22 cellular contexts compared by ENCODE assay signal in genomic region chr12:119071638-119072231, GRCh38.
DNase-seq lines count a peak whose midpoint lies in the region; ATAC-seq and TF ChIP-seq lines count a peak whose summit lies in the region.
"Had no signal": no experiment of that assay in that cellular context is flagged by ENCODE, and none has a peak within 500 bp of the region (broad histone marks: within the 10 kb centered on the region; RNA-seq: fewer than 3 reads in every experiment).

No MANE protein-coding gene starts in this region.

- no peak overlapping the region for H3K9ac ChIP-seq in neural cell (ENCODE audit: low read length)

- no peaks in the 10 kb centered on the region for H4K20me1 ChIP-seq in neural cell (ENCODE audit: insufficient read depth)

- no peak for ATAC-seq in HG03135 (IDR thresholded peaks at IDR 0.05; ENCODE audit: unreplicated experiment)
- ATAC-seq: A549 had no signal

- no peaks in the 10 kb centered on the region for H3F3A ChIP-seq in neural cell (ENCODE audit: insufficient read depth, low read length, poor library complexity, severe bottlenecking)

- H3K27ac ChIP-seq in 22Rv1 (peak overlapping the region; percentile 81), neural cell (ENCODE audit: low read length) (peak overlapping the region; percentile 32)
- H3K27ac ChIP-seq: A549 had no signal

- H3K9me2 ChIP-seq in neural cell (ENCODE audit: insufficient read depth, low read length) = no peaks in the 10 kb centered on the region

- no peaks in the 10 kb centered on the region for H3K36me3 ChIP-seq in neural cell (ENCODE audit: insufficient read depth, low read length)
- H3K36me3 ChIP-seq: HAP-1 had no signal

- TF ChIP-seq CTCF in 22Rv1 (IDR thresholded peaks at IDR 0.05) = no peak
- TF ChIP-seq CTCF in neural cell (IDR thresholded peaks at IDR 0.05; ENCODE audit: poor library complexity, severe bottlenecking) = no peak

- DNase-seq in NCI-H82 (lab: John Stamatoyannopoulos, UW) (peak; percentile 44), NCI-H82 treated with DMSO at 0.1 percent for 48 hours (lab: John Stamatoyannopoulos, UW; ENCODE audit: unreplicated experiment) (no peak), SK-N-DZ (ENCODE audit: low spot score) (peak; percentile 41), NCI-H510A treated with DMSO at 0.1 percent for 48 hours (lab: John Stamatoyannopoulos, UW) (no peak), T1000 (lab: John Stamatoyannopoulos, UW) (no peak)
- DNase-seq: 8988T; ACHN; AML-193; C1 segment of cervical spinal cord; Calu3; CD4-positive, alpha-beta memory T cell; COR-L47; DMS53; DMS79 treated with DMSO at 0.1 percent for 48 hours; GF-D8; GOT3; HFFc6 had no signal

- no peak for TF ChIP-seq EP300 in neural cell (conservative IDR thresholded peaks at IDR 0.05; ENCODE audit: poor library complexity, severe bottlenecking)

- H3K9me3 ChIP-seq in neural cell (ENCODE audit: low read length) = no peaks in the 10 kb centered on the region
- H3K9me3 ChIP-seq: A549, HAP-1 had no signal

- H3K4me3 ChIP-seq in neural cell (ENCODE audit: low read length) = peak overlapping the region; percentile 35
- H3K4me3 ChIP-seq: A549, HAP-1 had no signal

- no peaks in the 10 kb centered on the region for H3K27me3 ChIP-seq in neural cell (ENCODE audit: insufficient read depth, low read depth, low read length)

- H3K4me2 ChIP-seq in neural cell (ENCODE audit: low read length) = no peak overlapping the region
- H3K4me2 ChIP-seq: A549 had no signal

- no peak overlapping the region for H2AFZ ChIP-seq in neural cell (ENCODE audit: low read depth, low read length)

- no peak for TF ChIP-seq RAD21 in neural cell (conservative IDR thresholded peaks at IDR 0.05)

- no peaks in the 10 kb centered on the region for H3K79me2 ChIP-seq in neural cell (replicated peaks; ENCODE audit: insufficient read depth, low read length)

TF ChIP-seq in neural cell, 6 proteins besides CTCF, POLR2A, EP300 and RAD21:
- TF ChIP-seq EZH2 (IDR thresholded peaks at IDR 0.05; ENCODE audit: borderline replicate concordance, insufficient read depth, low read length, poor library complexity, severe bottlenecking) (no peak), SMC3 (conservative IDR thresholded peaks at IDR 0.05; ENCODE audit: poor library complexity) (no peak), TAF1 (IDR thresholded peaks at IDR 0.05; ENCODE audit: low read depth) (no peak), REST (IDR thresholded peaks at IDR 0.05; ENCODE audit: borderline replicate concordance) (no peak), MXI1 (conservative IDR thresholded peaks at IDR 0.05; ENCODE audit: poor library complexity, severe bottlenecking) (no peak), POLR2AphosphoS5 (IDR thresholded peaks at IDR 0.05) (no peak)
TF ChIP-seq in neural cell: peak in this region for 0.

Comparison
In these comparisons a context has a peak if more than half of its experiments do, and no peak if none do; other contexts are left out.
1. DNase-seq: peak in NCI-H82 (single experiment) and SK-N-DZ (single experiment); none in NCI-H82 treated with DMSO at 0.1 percent for 48 hours (single experiment), NCI-H510A treated with DMSO at 0.1 percent for 48 hours (single experiment) and T1000 (single experiment).